ENCODE assay signal across 1 cellular context in the genomic region with DNA sequence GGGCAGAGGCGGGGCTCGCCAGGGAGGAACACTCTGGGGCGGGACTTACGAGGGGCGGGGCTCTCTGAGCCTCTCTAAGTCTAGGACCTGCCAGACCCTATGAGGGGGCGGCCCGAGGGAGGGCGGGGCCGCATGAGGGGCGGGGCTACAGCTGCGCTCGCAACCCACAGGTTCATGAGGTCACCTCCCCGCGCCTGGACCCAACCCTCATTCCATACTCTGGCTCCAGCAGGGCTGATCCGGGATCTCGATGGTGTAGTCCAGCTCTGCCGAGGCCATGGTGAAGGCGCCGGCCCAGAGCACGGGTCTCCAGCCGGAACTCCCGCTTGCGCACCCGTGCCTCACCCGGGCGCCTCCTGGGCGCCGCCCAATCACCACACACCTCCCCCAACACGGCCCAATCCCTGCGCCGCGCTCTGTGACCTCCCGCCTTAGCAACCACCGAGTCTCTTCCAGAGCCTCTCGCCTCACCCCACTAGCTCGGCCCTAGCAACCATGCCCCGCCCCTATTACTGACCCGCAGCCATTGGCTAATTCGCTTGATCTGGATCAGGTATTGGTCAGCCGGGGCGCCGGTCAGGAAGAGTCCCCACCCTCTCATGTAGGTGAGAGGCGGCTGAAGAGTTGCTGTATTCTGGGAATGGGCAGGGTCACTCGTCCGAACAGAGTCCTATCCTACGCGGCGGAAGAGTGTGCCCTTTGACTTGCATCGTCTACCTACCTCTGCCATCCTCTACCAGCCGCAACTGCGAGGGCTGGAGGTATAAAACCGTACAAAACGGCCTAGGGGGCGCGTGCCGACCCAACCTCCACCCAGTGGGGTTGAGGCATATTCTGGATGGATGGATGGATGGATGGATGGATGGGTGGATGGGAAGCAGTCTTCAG.
TF ChIP-seq lines count a peak whose summit lies in the region.

TSS of gene ARMH1 (plus strand) at position 602 of the 888 bp plus-strand sequence. CDS start 14,984 bp downstream, outside the sequence.
TSS of gene TMEM53 (minus strand) at position 369 of the 888 bp plus-strand sequence. CDS start at position 279, 90 bp downstream.

TF ChIP-seq in K562, 482 proteins besides CTCF, POLR2A, EP300 and RAD21 (continued from another document and continues in another):
- TF ChIP-seq PRDM10 (IDR thresholded peaks at IDR 0.05; ENCODE audit: partially characterized antibody) = peak; percentile 55
- no peak for TF ChIP-seq BRF1 (IDR thresholded peaks at IDR 0.05; ENCODE audit: borderline replicate concordance, extremely low read depth, insufficient read length)
- no peak for TF ChIP-seq ZNF592 (IDR thresholded peaks at IDR 0.05)
- TF ChIP-seq SRSF1 (IDR thresholded peaks at IDR 0.05; ENCODE audit: low read depth, low read length) = no peak
- TF ChIP-seq CBX1 (IDR thresholded peaks at IDR 0.05; ENCODE audit: low read depth) = no peak
- peak; percentile 47; the same call in 1 of the 2 replicates for TF ChIP-seq JUND (IDR thresholded peaks at IDR 0.05; ENCODE audit: borderline replicate concordance, low read depth, low read length)
- 0 out of 3 replicates have a peak, but pooled peaks have one; percentile 57 for TF ChIP-seq JUND (tag; IDR thresholded peaks at IDR 0.05; ENCODE audit: borderline replicate concordance, low read depth, low read length)
- no peak for TF ChIP-seq MCM7 (IDR thresholded peaks at IDR 0.05)
- TF ChIP-seq TRIM28 (IDR thresholded peaks at IDR 0.05) = no peak
- TF ChIP-seq NCOA1 (IDR thresholded peaks at IDR 0.05; ENCODE audit: low read depth) = no peak
- TF ChIP-seq YBX1 (IDR thresholded peaks at IDR 0.05) = no peak
- TF ChIP-seq ZNF174 (CRISPR knock-in tag; IDR thresholded peaks at IDR 0.05) = no peak
- TF ChIP-seq, protein P1, sequence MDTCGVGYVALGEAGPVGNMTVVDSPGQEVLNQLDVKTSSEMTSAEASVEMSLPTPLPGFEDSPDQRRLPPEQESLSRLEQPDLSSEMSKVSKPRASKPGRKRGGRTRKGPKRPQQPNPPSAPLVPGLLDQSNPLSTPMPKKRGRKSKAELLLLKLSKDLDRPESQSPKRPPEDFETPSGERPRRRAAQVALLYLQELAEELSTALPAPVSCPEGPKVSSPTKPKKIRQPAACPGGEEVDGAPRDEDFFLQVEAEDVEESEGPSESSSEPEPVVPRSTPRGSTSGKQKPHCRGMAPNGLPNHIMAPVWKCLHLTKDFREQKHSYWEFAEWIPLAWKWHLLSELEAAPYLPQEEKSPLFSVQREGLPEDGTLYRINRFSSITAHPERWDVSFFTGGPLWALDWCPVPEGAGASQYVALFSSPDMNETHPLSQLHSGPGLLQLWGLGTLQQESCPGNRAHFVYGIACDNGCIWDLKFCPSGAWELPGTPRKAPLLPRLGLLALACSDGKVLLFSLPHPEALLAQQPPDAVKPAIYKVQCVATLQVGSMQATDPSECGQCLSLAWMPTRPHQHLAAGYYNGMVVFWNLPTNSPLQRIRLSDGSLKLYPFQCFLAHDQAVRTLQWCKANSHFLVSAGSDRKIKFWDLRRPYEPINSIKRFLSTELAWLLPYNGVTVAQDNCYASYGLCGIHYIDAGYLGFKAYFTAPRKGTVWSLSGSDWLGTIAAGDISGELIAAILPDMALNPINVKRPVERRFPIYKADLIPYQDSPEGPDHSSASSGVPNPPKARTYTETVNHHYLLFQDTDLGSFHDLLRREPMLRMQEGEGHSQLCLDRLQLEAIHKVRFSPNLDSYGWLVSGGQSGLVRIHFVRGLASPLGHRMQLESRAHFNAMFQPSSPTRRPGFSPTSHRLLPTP (IDR thresholded peaks at IDR 0.05; ENCODE audit: borderline replicate concordance, extremely low read depth, insufficient read length) = no peak
- TF ChIP-seq STAG1 (CRISPR knock-in tag; IDR thresholded peaks at IDR 0.05; ENCODE audit: borderline replicate concordance) = no peak
- TF ChIP-seq, protein P2, sequence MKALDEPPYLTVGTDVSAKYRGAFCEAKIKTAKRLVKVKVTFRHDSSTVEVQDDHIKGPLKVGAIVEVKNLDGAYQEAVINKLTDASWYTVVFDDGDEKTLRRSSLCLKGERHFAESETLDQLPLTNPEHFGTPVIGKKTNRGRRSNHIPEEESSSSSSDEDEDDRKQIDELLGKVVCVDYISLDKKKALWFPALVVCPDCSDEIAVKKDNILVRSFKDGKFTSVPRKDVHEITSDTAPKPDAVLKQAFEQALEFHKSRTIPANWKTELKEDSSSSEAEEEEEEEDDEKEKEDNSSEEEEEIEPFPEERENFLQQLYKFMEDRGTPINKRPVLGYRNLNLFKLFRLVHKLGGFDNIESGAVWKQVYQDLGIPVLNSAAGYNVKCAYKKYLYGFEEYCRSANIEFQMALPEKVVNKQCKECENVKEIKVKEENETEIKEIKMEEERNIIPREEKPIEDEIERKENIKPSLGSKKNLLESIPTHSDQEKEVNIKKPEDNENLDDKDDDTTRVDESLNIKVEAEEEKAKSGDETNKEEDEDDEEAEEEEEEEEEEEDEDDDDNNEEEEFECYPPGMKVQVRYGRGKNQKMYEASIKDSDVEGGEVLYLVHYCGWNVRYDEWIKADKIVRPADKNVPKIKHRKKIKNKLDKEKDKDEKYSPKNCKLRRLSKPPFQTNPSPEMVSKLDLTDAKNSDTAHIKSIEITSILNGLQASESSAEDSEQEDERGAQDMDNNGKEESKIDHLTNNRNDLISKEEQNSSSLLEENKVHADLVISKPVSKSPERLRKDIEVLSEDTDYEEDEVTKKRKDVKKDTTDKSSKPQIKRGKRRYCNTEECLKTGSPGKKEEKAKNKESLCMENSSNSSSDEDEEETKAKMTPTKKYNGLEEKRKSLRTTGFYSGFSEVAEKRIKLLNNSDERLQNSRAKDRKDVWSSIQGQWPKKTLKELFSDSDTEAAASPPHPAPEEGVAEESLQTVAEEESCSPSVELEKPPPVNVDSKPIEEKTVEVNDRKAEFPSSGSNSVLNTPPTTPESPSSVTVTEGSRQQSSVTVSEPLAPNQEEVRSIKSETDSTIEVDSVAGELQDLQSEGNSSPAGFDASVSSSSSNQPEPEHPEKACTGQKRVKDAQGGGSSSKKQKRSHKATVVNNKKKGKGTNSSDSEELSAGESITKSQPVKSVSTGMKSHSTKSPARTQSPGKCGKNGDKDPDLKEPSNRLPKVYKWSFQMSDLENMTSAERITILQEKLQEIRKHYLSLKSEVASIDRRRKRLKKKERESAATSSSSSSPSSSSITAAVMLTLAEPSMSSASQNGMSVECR (CRISPR knock-in tag; IDR thresholded peaks at IDR 0.05) = peak; percentile 70; the same call in 1 of the 2 replicates
- no peak for TF ChIP-seq ZNF785 (CRISPR knock-in tag; IDR thresholded peaks at IDR 0.05)
- no peak for TF ChIP-seq CREBBP (IDR thresholded peaks at IDR 0.05; ENCODE audit: low read depth, low read length)
- TF ChIP-seq, protein P3, sequence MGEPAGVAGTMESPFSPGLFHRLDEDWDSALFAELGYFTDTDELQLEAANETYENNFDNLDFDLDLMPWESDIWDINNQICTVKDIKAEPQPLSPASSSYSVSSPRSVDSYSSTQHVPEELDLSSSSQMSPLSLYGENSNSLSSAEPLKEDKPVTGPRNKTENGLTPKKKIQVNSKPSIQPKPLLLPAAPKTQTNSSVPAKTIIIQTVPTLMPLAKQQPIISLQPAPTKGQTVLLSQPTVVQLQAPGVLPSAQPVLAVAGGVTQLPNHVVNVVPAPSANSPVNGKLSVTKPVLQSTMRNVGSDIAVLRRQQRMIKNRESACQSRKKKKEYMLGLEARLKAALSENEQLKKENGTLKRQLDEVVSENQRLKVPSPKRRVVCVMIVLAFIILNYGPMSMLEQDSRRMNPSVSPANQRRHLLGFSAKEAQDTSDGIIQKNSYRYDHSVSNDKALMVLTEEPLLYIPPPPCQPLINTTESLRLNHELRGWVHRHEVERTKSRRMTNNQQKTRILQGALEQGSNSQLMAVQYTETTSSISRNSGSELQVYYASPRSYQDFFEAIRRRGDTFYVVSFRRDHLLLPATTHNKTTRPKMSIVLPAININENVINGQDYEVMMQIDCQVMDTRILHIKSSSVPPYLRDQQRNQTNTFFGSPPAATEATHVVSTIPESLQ (CRISPR knock-in tag; IDR thresholded peaks at IDR 0.05) = no peak
- TF ChIP-seq RBM15 (IDR thresholded peaks at IDR 0.05; ENCODE audit: insufficient read depth, low read length) = no peak
- no peak for TF ChIP-seq ZNF140 (CRISPR knock-in tag; IDR thresholded peaks at IDR 0.05)
- TF ChIP-seq ZNF165 (CRISPR knock-in tag; IDR thresholded peaks at IDR 0.05; ENCODE audit: borderline replicate concordance) = 0 out of 2 replicates have a peak, but pooled peaks have one; percentile 50
- TF ChIP-seq, protein P4, sequence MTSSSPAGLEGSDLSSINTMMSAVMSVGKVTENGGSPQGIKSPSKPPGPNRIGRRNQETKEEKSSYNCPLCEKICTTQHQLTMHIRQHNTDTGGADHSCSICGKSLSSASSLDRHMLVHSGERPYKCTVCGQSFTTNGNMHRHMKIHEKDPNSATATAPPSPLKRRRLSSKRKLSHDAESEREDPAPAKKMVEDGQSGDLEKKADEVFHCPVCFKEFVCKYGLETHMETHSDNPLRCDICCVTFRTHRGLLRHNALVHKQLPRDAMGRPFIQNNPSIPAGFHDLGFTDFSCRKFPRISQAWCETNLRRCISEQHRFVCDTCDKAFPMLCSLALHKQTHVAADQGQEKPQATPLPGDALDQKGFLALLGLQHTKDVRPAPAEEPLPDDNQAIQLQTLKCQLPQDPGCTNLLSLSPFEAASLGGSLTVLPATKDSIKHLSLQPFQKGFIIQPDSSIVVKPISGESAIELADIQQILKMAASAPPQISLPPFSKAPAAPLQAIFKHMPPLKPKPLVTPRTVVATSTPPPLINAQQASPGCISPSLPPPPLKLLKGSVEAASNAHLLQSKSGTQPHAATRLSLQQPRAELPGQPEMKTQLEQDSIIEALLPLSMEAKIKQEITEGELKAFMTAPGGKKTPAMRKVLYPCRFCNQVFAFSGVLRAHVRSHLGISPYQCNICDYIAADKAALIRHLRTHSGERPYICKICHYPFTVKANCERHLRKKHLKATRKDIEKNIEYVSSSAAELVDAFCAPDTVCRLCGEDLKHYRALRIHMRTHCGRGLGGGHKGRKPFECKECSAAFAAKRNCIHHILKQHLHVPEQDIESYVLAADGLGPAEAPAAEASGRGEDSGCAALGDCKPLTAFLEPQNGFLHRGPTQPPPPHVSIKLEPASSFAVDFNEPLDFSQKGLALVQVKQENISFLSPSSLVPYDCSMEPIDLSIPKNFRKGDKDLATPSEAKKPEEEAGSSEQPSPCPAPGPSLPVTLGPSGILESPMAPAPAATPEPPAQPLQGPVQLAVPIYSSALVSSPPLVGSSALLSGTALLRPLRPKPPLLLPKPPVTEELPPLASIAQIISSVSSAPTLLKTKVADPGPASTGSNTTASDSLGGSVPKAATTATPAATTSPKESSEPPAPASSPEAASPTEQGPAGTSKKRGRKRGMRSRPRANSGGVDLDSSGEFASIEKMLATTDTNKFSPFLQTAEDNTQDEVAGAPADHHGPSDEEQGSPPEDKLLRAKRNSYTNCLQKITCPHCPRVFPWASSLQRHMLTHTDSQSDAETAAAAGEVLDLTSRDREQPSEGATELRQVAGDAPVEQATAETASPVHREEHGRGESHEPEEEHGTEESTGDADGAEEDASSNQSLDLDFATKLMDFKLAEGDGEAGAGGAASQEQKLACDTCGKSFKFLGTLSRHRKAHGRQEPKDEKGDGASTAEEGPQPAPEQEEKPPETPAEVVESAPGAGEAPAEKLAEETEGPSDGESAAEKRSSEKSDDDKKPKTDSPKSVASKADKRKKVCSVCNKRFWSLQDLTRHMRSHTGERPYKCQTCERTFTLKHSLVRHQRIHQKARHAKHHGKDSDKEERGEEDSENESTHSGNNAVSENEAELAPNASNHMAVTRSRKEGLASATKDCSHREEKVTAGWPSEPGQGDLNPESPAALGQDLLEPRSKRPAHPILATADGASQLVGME (CRISPR knock-in tag; IDR thresholded peaks at IDR 0.05) = no peak
- TF ChIP-seq ZNF695 (CRISPR knock-in tag; IDR thresholded peaks at IDR 0.05) = no peak
- no peak for TF ChIP-seq POLR3G (IDR thresholded peaks at IDR 0.05; ENCODE audit: extremely low read depth, insufficient read length, insufficient replicate concordance)
- TF ChIP-seq PHF20 (IDR thresholded peaks at IDR 0.05; ENCODE audit: partially characterized antibody) = peak; percentile 53
